ENCODE assay signal across 1 cellular context in genomic region chr2:173354073-173354600, GRCh38.
TF ChIP-seq lines count a peak whose summit lies in the region.

No MANE protein-coding gene starts in this region.

TF ChIP-seq in HepG2, 621 proteins besides CTCF, POLR2A, EP300 and RAD21 (continued from another document):
- TF ChIP-seq MYC (CRISPR knock-in tag; IDR thresholded peaks at IDR 0.05; ENCODE audit: borderline replicate concordance): no peak
- TF ChIP-seq ZNF224 (CRISPR knock-in tag; IDR thresholded peaks at IDR 0.05): no peak
- 0 out of 2 replicates have a peak, but pooled peaks have one; percentile 16 for TF ChIP-seq ZNF512B (CRISPR knock-in tag; IDR thresholded peaks at IDR 0.05; ENCODE audit: borderline replicate concordance)
- TF ChIP-seq CBX2 (IDR thresholded peaks at IDR 0.05; ENCODE audit: low read depth, low read length): peak; percentile 96
- no peak for TF ChIP-seq CBX2 (CRISPR knock-in tag; IDR thresholded peaks at IDR 0.05; ENCODE audit: low read depth)
- no peak for TF ChIP-seq SOX13 (IDR thresholded peaks at IDR 0.05)
- 0 out of 4 replicates have a peak, but pooled peaks of 1 of the 2 experiments have one; percentile 25 for TF ChIP-seq SOX13 (CRISPR knock-in tag; conservative IDR thresholded peaks at IDR 0.05 in 1 of 2, IDR thresholded peaks at IDR 0.05 in 1 of 2)
